9 cellular contexts compared by ENCODE assay signal in the genomic region with DNA sequence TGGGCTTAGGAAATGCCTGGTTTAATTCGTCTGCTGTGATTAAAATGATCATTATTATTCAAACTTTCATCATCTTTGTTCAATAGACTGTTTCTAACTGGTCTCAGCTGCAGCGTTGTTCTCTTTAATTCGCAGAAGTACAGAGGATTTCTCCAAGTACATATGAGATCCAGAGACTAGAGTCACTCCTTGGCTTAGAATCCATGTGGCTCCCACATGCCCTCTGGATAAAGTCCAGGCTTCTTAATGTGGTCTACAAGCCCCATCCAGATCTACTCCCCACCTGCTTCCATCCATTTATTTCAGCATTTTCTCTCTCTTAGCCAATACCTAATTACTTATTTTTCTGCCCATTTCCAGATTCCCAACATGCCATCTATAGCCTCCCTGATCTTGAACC. TPM values are rescaled to one million over a fixed set of nuclear protein-coding genes. Genes with fewer than 3 reads are reported as not detected.
DNase-seq lines count a peak whose midpoint lies in the region; ATAC-seq and TF ChIP-seq lines count a peak whose summit lies in the region.
"Had no signal": no experiment of that assay in that cellular context is flagged by ENCODE, and none has a peak within 500 bp of the region (broad histone marks: within the 10 kb centered on the region; RNA-seq: fewer than 3 reads in every experiment).

No MANE protein-coding gene starts in this region.

- H3K27me3 Mint-ChIP-seq in naive thymus-derived CD8-positive, alpha-beta T cell, result no peaks in the 10 kb centered on the region

- in situ Hi-C loops in astrocyte of the spinal cord (cut with HindIII; ENCODE audit: low sequenced_read_pairs), result no loop called here

- H3K36me3 ChIP-seq in BLaER1 (peaks cover 25% of the 10 kb centered on the region), HUES64 (ENCODE audit: insufficient read depth, low read length) (peaks cover 25% of the 10 kb centered on the region)

- no peaks in the 10 kb centered on the region for H3K9me3 Mint-ChIP-seq in naive thymus-derived CD8-positive, alpha-beta T cell

- peak; percentile 9 for DNase-seq in astrocyte of the spinal cord (ENCODE audit: low read depth, low spot score)
- DNase-seq in naive thymus-derived CD8-positive, alpha-beta T cell, result no peak
- DNase-seq in NOMO-1 treated with DMSO at 0.1 percent for 48 hours (lab: John Stamatoyannopoulos, UW; ENCODE audit: unreplicated experiment), result no peak
- no peak for DNase-seq in NCI-H1694 (lab: John Stamatoyannopoulos, UW)
- DNase-seq: DMS79 treated with DMSO at 0.1 percent for 48 hours had no signal

- H3K9ac ChIP-seq in BLaER1, result no peak overlapping the region
- H3K9ac ChIP-seq in HUES64 (ENCODE audit: low read depth, low read length), result no peak overlapping the region

- H3K36me3 Mint-ChIP-seq in naive thymus-derived CD8-positive, alpha-beta T cell, result peaks cover 9 to 26% (median 16%) of the 10 kb centered on the region in 3 donors

- H3K4me2 ChIP-seq in BLaER1, result peak overlapping the region; percentile 84; the same call in 1 of the 2 replicates

- H3K4me1 Mint-ChIP-seq in naive thymus-derived CD8-positive, alpha-beta T cell, result peaks cover 25 to 46% (median 40%) of the 10 kb centered on the region in 4 donors

- POLR2A ChIA-PET in naive thymus-derived CD8-positive, alpha-beta T cell (lab: Charles Lee), result interaction anchor here (0.8 to 6.9 kb wide), 3 partner anchors 27 to 102 kb away, joined by 3 to 80 read pairs (median 3); partner anchors contain the start of genes CD164 and MICAL1

- peaks cover 32% of the 10 kb centered on the region for H4K20me1 ChIP-seq in BLaER1

- no peak for TF ChIP-seq CTCF in astrocyte of the spinal cord (IDR thresholded peaks at IDR 0.05; ENCODE audit: low read depth, low read length)

- H3K27me3 ChIP-seq in BLaER1, result no peaks in the 10 kb centered on the region
- H3K27me3 ChIP-seq in HUES64 (ENCODE audit: insufficient read depth, low read length), result no peaks in the 10 kb centered on the region; the same call in 1 of the 2 replicates

- H3K4me1 ChIP-seq in BLaER1, result peaks cover 35% of the 10 kb centered on the region
- peaks cover 29% of the 10 kb centered on the region for H3K4me1 ChIP-seq in HUES64 (ENCODE audit: insufficient read depth, low read length)

- WGBS in HUES64, result 91% methylated on average over 2 of the region's 3 CpGs

- no peak overlapping the region for H3K27ac ChIP-seq in BLaER1
- H3K27ac ChIP-seq in HUES64 (ENCODE audit: low read depth, low read length), result no peak overlapping the region

- ATAC-seq in naive thymus-derived CD8-positive, alpha-beta T cell, result no peak
- ATAC-seq in HG03139 (IDR thresholded peaks at IDR 0.05; ENCODE audit: unreplicated experiment) (no peak), GM18868 (IDR thresholded peaks at IDR 0.05; ENCODE audit: unreplicated experiment) (no peak)

- H3K4me3 Mint-ChIP-seq in naive thymus-derived CD8-positive, alpha-beta T cell, result peak overlapping the region; percentile 71 to 93 (median 81)

- H3K4me3 ChIP-seq in BLaER1 (no peak overlapping the region; the same call in 1 of the 2 replicates), HUES64 (ENCODE audit: low read length) (peak overlapping the region; percentile 71; the same call in 1 of the 2 replicates), astrocyte of the spinal cord (ENCODE audit: low read depth, low read length) (no peak overlapping the region)

- H3K27ac Mint-ChIP-seq in naive thymus-derived CD8-positive, alpha-beta T cell, result peak overlapping the region; percentile 67 to 93 (median 85)

- H3K9me3 ChIP-seq in BLaER1 (no peaks in the 10 kb centered on the region), HUES64 (ENCODE audit: insufficient read depth, low read depth, low read length) (no peaks in the 10 kb centered on the region)

RNA-seq across cellular contexts. Expression of gene ZBTB24, which starts 1.1 kb away (rescaled TPM):
- polyA plus RNA-seq in HUES64 (2013, experiment 1 of 2), result 13.8 TPM
- polyA plus RNA-seq in HUES64 (2013, experiment 2 of 2), result 12.9 TPM
- 10 to 100 TPM; 21.1 to 24.7 TPM for total RNA-seq in naive thymus-derived CD8-positive, alpha-beta T cell
- polyA plus RNA-seq in naive thymus-derived CD8-positive, alpha-beta T cell, result 1 to 10 TPM; 6.6 to 8.8 (median 8.2) TPM

RNA-seq across cellular contexts. Expression of gene MICAL1, which starts 28.6 kb away (rescaled TPM):
- 29.6 TPM for polyA plus RNA-seq in HUES64 (2013, experiment 1 of 2)
- 32.2 TPM for polyA plus RNA-seq in HUES64 (2013, experiment 2 of 2)
- 10 to 100 TPM; 56.5 to 60.1 TPM for total RNA-seq in naive thymus-derived CD8-positive, alpha-beta T cell
- 10 to 100 TPM in 2 of 3 donors, 1 to 10 TPM in 1; 8.9 to 13.8 (median 13.2) TPM for polyA plus RNA-seq in naive thymus-derived CD8-positive, alpha-beta T cell

RNA-seq across cellular contexts. Expression of gene SMPD2, which starts 43.6 kb away (rescaled TPM):
- 7.9 TPM for polyA plus RNA-seq in HUES64 (2013, experiment 1 of 2)
- 8.2 TPM for polyA plus RNA-seq in HUES64 (2013, experiment 2 of 2)
- total RNA-seq in naive thymus-derived CD8-positive, alpha-beta T cell, result 10 to 100 TPM; 15.1 to 16.3 TPM
- polyA plus RNA-seq in naive thymus-derived CD8-positive, alpha-beta T cell, result 1 to 10 TPM; 5.8 to 8.2 (median 6.7) TPM

RNA-seq across cellular contexts. Expression of gene PPIL6, which starts 43.7 kb away (rescaled TPM):
- 0.65 TPM for polyA plus RNA-seq in HUES64 (2013, experiment 1 of 2)
- 1.6 TPM for polyA plus RNA-seq in HUES64 (2013, experiment 2 of 2)
- 1 to 10 TPM in 1 of 2 experiments, under 1 TPM in 1; 0.66 to 1.3 TPM for total RNA-seq in naive thymus-derived CD8-positive, alpha-beta T cell
- polyA plus RNA-seq in naive thymus-derived CD8-positive, alpha-beta T cell, result 1 to 10 TPM in 1 of 3 donors, under 1 TPM in 2; 0.25 to 1.7 (median 0.63) TPM
